1 cellular context compared by ENCODE assay signal in the genomic region with DNA sequence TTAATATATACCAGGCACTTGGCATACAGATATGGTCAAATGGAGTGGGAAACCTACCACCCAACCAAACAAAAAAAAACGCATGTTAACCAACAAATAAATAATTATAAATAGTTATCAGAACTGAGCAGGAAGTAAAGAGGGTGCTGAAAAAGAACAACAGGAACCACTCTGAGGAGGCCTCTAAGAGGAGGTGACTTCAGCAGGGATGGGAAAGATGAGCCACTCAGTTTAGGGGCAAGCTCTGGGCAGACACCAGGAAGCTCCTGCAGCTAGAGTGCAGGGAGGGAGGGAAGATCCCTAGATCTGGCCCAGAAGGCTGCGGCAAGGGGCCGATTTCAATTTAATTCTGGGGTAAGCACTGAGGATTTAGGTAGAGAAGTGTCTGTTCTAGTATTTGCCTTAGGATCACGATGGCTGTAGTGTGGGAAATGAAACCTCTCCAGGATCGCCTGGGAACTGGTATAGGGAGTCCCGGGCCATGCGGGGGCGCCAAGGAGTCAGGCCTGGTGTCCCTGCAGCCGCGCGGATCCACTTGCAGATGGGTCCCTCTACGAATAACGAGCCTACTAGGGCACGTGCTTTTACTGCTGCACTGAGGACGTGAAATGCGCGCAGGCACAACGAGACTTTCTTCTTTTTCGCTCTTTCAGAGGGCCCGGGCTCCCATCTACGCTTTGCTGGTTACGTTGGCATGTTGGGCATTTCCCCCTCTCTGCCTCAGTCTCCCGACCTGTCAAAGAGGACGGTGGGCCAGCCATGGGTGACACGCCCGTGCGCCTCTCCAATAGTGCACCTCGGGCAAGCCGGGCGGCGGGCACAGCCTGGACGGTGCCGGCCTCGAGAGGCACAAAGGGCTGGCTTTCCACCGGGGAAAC.
TF ChIP-seq lines count a peak whose summit lies in the region.

No MANE protein-coding gene starts in this region.

TF ChIP-seq in A549, 52 proteins besides CTCF, POLR2A, EP300 and RAD21 (continued from another document):
- TF ChIP-seq BHLHE40 (IDR thresholded peaks at IDR 0.05; ENCODE audit: low read depth, low read length), result 0 out of 2 replicates have a peak, but pooled peaks have one; percentile 62
- no peak for TF ChIP-seq FOSL2 (IDR thresholded peaks at IDR 0.05)
- TF ChIP-seq FOSL2 (CRISPR knock-in tag; IDR thresholded peaks at IDR 0.05), result no peak
- TF ChIP-seq, protein P1, sequence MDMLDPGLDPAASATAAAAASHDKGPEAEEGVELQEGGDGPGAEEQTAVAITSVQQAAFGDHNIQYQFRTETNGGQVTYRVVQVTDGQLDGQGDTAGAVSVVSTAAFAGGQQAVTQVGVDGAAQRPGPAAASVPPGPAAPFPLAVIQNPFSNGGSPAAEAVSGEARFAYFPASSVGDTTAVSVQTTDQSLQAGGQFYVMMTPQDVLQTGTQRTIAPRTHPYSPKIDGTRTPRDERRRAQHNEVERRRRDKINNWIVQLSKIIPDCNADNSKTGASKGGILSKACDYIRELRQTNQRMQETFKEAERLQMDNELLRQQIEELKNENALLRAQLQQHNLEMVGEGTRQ (IDR thresholded peaks at IDR 0.05), result peak; percentile 60
- TF ChIP-seq, protein P2, sequence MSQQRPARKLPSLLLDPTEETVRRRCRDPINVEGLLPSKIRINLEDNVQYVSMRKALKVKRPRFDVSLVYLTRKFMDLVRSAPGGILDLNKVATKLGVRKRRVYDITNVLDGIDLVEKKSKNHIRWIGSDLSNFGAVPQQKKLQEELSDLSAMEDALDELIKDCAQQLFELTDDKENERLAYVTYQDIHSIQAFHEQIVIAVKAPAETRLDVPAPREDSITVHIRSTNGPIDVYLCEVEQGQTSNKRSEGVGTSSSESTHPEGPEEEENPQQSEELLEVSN (IDR thresholded peaks at IDR 0.05; ENCODE audit: borderline replicate concordance, low read depth), result peak; percentile 92
- 0 out of 2 replicates have a peak, but pooled peaks have one; percentile 11 for TF ChIP-seq HOXB5 (CRISPR knock-in tag; IDR thresholded peaks at IDR 0.05)
- no peak for TF ChIP-seq GATA3 (IDR thresholded peaks at IDR 0.05; ENCODE audit: borderline replicate concordance)
- no peak for TF ChIP-seq FOSB (CRISPR knock-in tag; IDR thresholded peaks at IDR 0.05)
- TF ChIP-seq MYC (IDR thresholded peaks at IDR 0.05; ENCODE audit: borderline replicate concordance, low read length), result peak; percentile 92; the same call in 1 of the 2 replicates
